Comparison of ENCODE assay signal across 24 cellular contexts in genomic region chr11:117687776-117688175, GRCh38.
"Had no signal": no experiment of that assay in that cellular context is flagged by ENCODE, and none has a peak within 500 bp of the region (broad histone marks: within the 10 kb centered on the region; RNA-seq: fewer than 3 reads in every experiment).

No MANE protein-coding gene starts in this region.

- H3K27ac Mint-ChIP-seq: activated CD8-positive, alpha-beta memory T cell treated with anti-CD3 and anti-CD28 coated beads, Interleukin-2, amount 10 ng/mL, durations not matched to agents 7 days and 5 days; activated naive CD4-positive, alpha-beta T cell treated with anti-CD3 and anti-CD28 coated beads, Interleukin-2, amount 50 U/mL, for 24 hours; activated T-cell treated with anti-CD3 and anti-CD28 coated beads, Interleukin-2, amount 50 U/mL, for 24 hours; activated T-helper 1 cell treated with anti-CD3 and anti-CD28 coated beads, Interleukin-12 subunit alpha, Interleukin-12 subunit beta, Interleukin-2, Interleukin-4 antibody, amounts not matched to agents 30 ng/mL and 10 ng/mL and 1 ng/mL, durations not matched to agents 14 hours and 24 hours and 36 hours; T-helper 1 cell treated with Interleukin-12 subunit alpha and Interleukin-12 subunit beta and Interleukin-4 antibody, amounts not matched to agents 30 μg/mL and 1 μg/mL, for 36 hours had no signal

- H3K4me3 Mint-ChIP-seq: activated CD8-positive, alpha-beta memory T cell treated with anti-CD3 and anti-CD28 coated beads, Interleukin-2, amount 10 ng/mL, durations not matched to agents 7 days and 5 days; activated naive CD4-positive, alpha-beta T cell treated with anti-CD3 and anti-CD28 coated beads, Interleukin-2, amount 50 U/mL, for 24 hours; activated T-cell treated with anti-CD3 and anti-CD28 coated beads, Interleukin-2, amount 50 U/mL, for 24 hours; activated T-helper 1 cell treated with anti-CD3 and anti-CD28 coated beads, Interleukin-12 subunit alpha, Interleukin-12 subunit beta, Interleukin-2, Interleukin-4 antibody, amounts not matched to agents 30 ng/mL and 10 ng/mL and 1 ng/mL, durations not matched to agents 14 hours and 24 hours and 36 hours; T-helper 1 cell treated with Interleukin-12 subunit alpha and Interleukin-12 subunit beta and Interleukin-4 antibody, amounts not matched to agents 30 μg/mL and 1 μg/mL, for 36 hours had no signal

- H3K27ac ChIP-seq: brain microvascular endothelial cell, Peyer's patch, RWPE1, SJSA1 had no signal

- H3K9me3 ChIP-seq: Peyer's patch, SJSA1 had no signal

- H3K27me3 Mint-ChIP-seq: activated naive CD4-positive, alpha-beta T cell treated with anti-CD3 and anti-CD28 coated beads, Interleukin-2, amount 50 U/mL, for 24 hours had no signal

- H3K36me3 ChIP-seq: brain microvascular endothelial cell, Peyer's patch, SJSA1 had no signal

- H3K4me1 Mint-ChIP-seq: activated CD8-positive, alpha-beta memory T cell treated with anti-CD3 and anti-CD28 coated beads, Interleukin-2, amount 10 ng/mL, durations not matched to agents 7 days and 5 days; activated naive CD4-positive, alpha-beta T cell treated with anti-CD3 and anti-CD28 coated beads, Interleukin-2, amount 50 U/mL, for 24 hours had no signal

- H3K36me3 Mint-ChIP-seq: activated CD8-positive, alpha-beta memory T cell treated with anti-CD3 and anti-CD28 coated beads, Interleukin-2, amount 10 ng/mL, durations not matched to agents 7 days and 5 days; activated naive CD4-positive, alpha-beta T cell treated with anti-CD3 and anti-CD28 coated beads, Interleukin-2, amount 50 U/mL, for 24 hours had no signal

- H3K27me3 ChIP-seq: brain microvascular endothelial cell, Peyer's patch, SJSA1 had no signal

- H3K9me3 Mint-ChIP-seq: activated naive CD4-positive, alpha-beta T cell treated with anti-CD3 and anti-CD28 coated beads, Interleukin-2, amount 50 U/mL, for 24 hours; activated T-cell treated with anti-CD3 and anti-CD28 coated beads, Interleukin-2, amount 50 U/mL, for 24 hours; activated T-helper 1 cell treated with anti-CD3 and anti-CD28 coated beads, Interleukin-12 subunit alpha, Interleukin-12 subunit beta, Interleukin-2, Interleukin-4 antibody, amounts not matched to agents 30 ng/mL and 10 ng/mL and 1 ng/mL, durations not matched to agents 14 hours and 24 hours and 36 hours; T-helper 1 cell treated with Interleukin-12 subunit alpha and Interleukin-12 subunit beta and Interleukin-4 antibody, amounts not matched to agents 30 μg/mL and 1 μg/mL, for 36 hours had no signal

- DNase-seq: activated CD4-positive, alpha-beta T cell treated with anti-CD3 and anti-CD28 coated beads for 48 hours; activated CD4-positive, alpha-beta T cell treated with anti-CD3 and anti-CD28 coated beads, Interleukin-2, amount 50 U/mL, for 4 hours; activated CD4-positive, CD25-positive, alpha-beta regulatory T cell treated with anti-CD3 and anti-CD28 coated beads, Interleukin-2, amount 50 U/mL, for 72 hours; activated CD8-positive, alpha-beta memory T cell treated with anti-CD3 and anti-CD28 coated beads, Interleukin-2, amount 10 ng/mL, durations not matched to agents 7 days and 5 days; activated effector memory CD4-positive, alpha-beta T cell treated with Interleukin-2 at 50 U/mL for 16 hours; activated naive CD4-positive, alpha-beta T cell; activated T-cell treated with anti-CD3 and anti-CD28 coated beads, Interleukin-2, amount 50 U/mL, for 24 hours; brain microvascular endothelial cell; KG1; NCI-H1092 treated with DMSO at 0.1 percent for 48 hours; NCI-H1417 treated with DMSO at 0.1 percent for 48 hours; NCI-H1694; NCI-H2107; NCI-H2171 treated with DMSO at 0.1 percent for 48 hours; NCI-H226; NCI-H524; Peyer's patch; Right ventricle myocardium superior had no signal

- H3K4me3 ChIP-seq: Peyer's patch, SJSA1 had no signal

- ATAC-seq: activated CD8-positive, alpha-beta memory T cell treated with anti-CD3 and anti-CD28 coated beads, Interleukin-2, amount 10 ng/mL, durations not matched to agents 7 days and 5 days; SK-N-SH treated with all-trans-retinoic acid at 6 μM for 48 hours had no signal
